13 cellular contexts compared by ENCODE assay signal in the genomic region with DNA sequence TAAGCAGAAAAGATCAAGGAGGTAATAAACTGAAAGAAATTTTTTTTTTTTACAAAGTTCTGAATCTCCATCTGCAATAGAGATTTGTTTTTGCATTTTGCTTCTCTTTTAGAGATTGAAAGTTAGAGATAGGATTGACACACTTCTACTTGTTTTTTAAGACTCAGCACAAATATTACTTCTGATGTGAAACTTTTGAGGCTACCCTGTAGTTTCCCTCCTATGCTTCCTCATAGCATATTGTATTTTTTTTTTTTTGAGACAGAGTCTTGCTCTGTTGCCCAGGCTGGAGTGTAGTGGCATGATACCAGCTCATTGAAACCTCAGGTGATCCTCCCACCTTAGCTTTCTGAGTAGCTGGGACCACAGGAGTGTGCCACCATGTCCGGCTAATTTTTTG. TPM values are rescaled to one million over a fixed set of nuclear protein-coding genes. Genes with fewer than 3 reads are reported as not detected.
DNase-seq lines count a peak whose midpoint lies in the region; ATAC-seq lines count a peak whose summit lies in the region.
"Had no signal": no experiment of that assay in that cellular context is flagged by ENCODE, and none has a peak within 500 bp of the region (broad histone marks: within the 10 kb centered on the region; RNA-seq: fewer than 3 reads in every experiment).

No MANE protein-coding gene starts in this region.

- H3K9me3 Mint-ChIP-seq in activated CD4-positive, alpha-beta T cell treated with anti-CD3 and anti-CD28 coated beads for 36 hours (ENCODE audit: low read depth), result no peaks in the 10 kb centered on the region
- no peaks in the 10 kb centered on the region for H3K9me3 Mint-ChIP-seq in T-helper 2 cell treated with Interferon-gamma antibody and Interleukin-4, amounts not matched to agents 5 μg/mL and 100 μg/mL, for 36 hours
- no peaks in the 10 kb centered on the region for H3K9me3 Mint-ChIP-seq in stimulated activated naive B cell treated with anti-CD40 and anti-IgM and Interleukin-4, amounts not matched to agents 10 μg/mL and 1 μg/mL and 100 μg/mL, for 72 hours

- peak; percentile 72 for ATAC-seq in activated CD4-positive, alpha-beta T cell treated with anti-CD3 and anti-CD28 coated beads for 36 hours
- peak; percentile 63 for ATAC-seq in HG02798 (IDR thresholded peaks at IDR 0.05; ENCODE audit: poor library complexity, unreplicated experiment)
- ATAC-seq in stimulated activated naive B cell treated with anti-CD40 and anti-IgM and Interleukin-4, amounts not matched to agents 10 μg/mL and 1 μg/mL and 100 μg/mL, for 72 hours (replicated peaks), result peak; percentile 89 to 93
- ATAC-seq: gastrocnemius medialis had no signal

- intact Hi-C loops in activated CD4-positive, alpha-beta T cell treated with anti-CD3 and anti-CD28 coated beads for 36 hours (cut with DNase I, micrococcal nuclease), result no loop called here

- peak overlapping the region; percentile 93 for H3K27ac Mint-ChIP-seq in activated CD4-positive, alpha-beta T cell treated with anti-CD3 and anti-CD28 coated beads for 36 hours
- H3K27ac Mint-ChIP-seq in T-helper 2 cell treated with Interferon-gamma antibody and Interleukin-4, amounts not matched to agents 5 μg/mL and 100 μg/mL, for 36 hours, result peak overlapping the region; percentile 94
- peak overlapping the region; percentile 84 for H3K27ac Mint-ChIP-seq in stimulated activated naive B cell treated with anti-CD40 and anti-IgM and Interleukin-4, amounts not matched to agents 10 μg/mL and 1 μg/mL and 100 μg/mL, for 72 hours

- POLR2A ChIA-PET in activated CD4-positive, alpha-beta T cell treated with anti-CD3 and anti-CD28 coated beads for 36 hours (lab: Charles Lee), result no interaction called here

- H3K4me1 Mint-ChIP-seq in activated CD4-positive, alpha-beta T cell treated with anti-CD3 and anti-CD28 coated beads for 36 hours, result peaks cover 12% of the 10 kb centered on the region
- H3K4me1 Mint-ChIP-seq in T-helper 2 cell treated with Interferon-gamma antibody and Interleukin-4, amounts not matched to agents 5 μg/mL and 100 μg/mL, for 36 hours (ENCODE audit: low read depth), result peaks cover 14% of the 10 kb centered on the region
- H3K4me1 Mint-ChIP-seq in stimulated activated naive B cell treated with anti-CD40 and anti-IgM and Interleukin-4, amounts not matched to agents 10 μg/mL and 1 μg/mL and 100 μg/mL, for 72 hours, result peaks cover 6 to 13% of the 10 kb centered on the region in 2 donors

- no peaks in the 10 kb centered on the region for H3K36me3 Mint-ChIP-seq in activated CD4-positive, alpha-beta T cell treated with anti-CD3 and anti-CD28 coated beads for 36 hours (ENCODE audit: low read depth)
- H3K36me3 Mint-ChIP-seq in T-helper 2 cell treated with Interferon-gamma antibody and Interleukin-4, amounts not matched to agents 5 μg/mL and 100 μg/mL, for 36 hours (ENCODE audit: low read depth), result peaks cover 1% of the 10 kb centered on the region
- no peaks in the 10 kb centered on the region for H3K36me3 Mint-ChIP-seq in stimulated activated naive B cell treated with anti-CD40 and anti-IgM and Interleukin-4, amounts not matched to agents 10 μg/mL and 1 μg/mL and 100 μg/mL, for 72 hours

- CTCF ChIA-PET in activated CD4-positive, alpha-beta T cell treated with anti-CD3 and anti-CD28 coated beads for 36 hours (lab: Charles Lee), result no interaction called here

- H3K4me3 Mint-ChIP-seq in activated CD4-positive, alpha-beta T cell treated with anti-CD3 and anti-CD28 coated beads for 36 hours, result no peak overlapping the region
- H3K4me3 Mint-ChIP-seq in T-helper 2 cell treated with Interferon-gamma antibody and Interleukin-4, amounts not matched to agents 5 μg/mL and 100 μg/mL, for 36 hours, result peak overlapping the region; percentile 84
- H3K4me3 Mint-ChIP-seq in stimulated activated naive B cell treated with anti-CD40 and anti-IgM and Interleukin-4, amounts not matched to agents 10 μg/mL and 1 μg/mL and 100 μg/mL, for 72 hours, result no peak overlapping the region

- no peaks in the 10 kb centered on the region for H3K27me3 Mint-ChIP-seq in activated CD4-positive, alpha-beta T cell treated with anti-CD3 and anti-CD28 coated beads for 36 hours
- H3K27me3 Mint-ChIP-seq in T-helper 2 cell treated with Interferon-gamma antibody and Interleukin-4, amounts not matched to agents 5 μg/mL and 100 μg/mL, for 36 hours (ENCODE audit: low read depth), result no peaks in the 10 kb centered on the region
- no peaks in the 10 kb centered on the region for H3K27me3 Mint-ChIP-seq in stimulated activated naive B cell treated with anti-CD40 and anti-IgM and Interleukin-4, amounts not matched to agents 10 μg/mL and 1 μg/mL and 100 μg/mL, for 72 hours

- no peak for DNase-seq in activated CD4-positive, alpha-beta T cell treated with anti-CD3 and anti-CD28 coated beads for 36 hours
- no peak for DNase-seq in activated CD4-positive, alpha-beta T cell treated with anti-CD3 and anti-CD28 coated beads for 4 hours
- no peak for DNase-seq in T-helper 2 cell treated with Interferon-gamma antibody and Interleukin-4, amounts not matched to agents 5 μg/mL and 100 μg/mL, for 36 hours (ENCODE audit: low spot score)
- no peak for DNase-seq in stimulated activated naive B cell treated with anti-CD40 and anti-IgM and Interleukin-4, amounts not matched to agents 10 μg/mL and 1 μg/mL and 100 μg/mL, for 72 hours
- DNase-seq in NCI-H1048 (lab: John Stamatoyannopoulos, UW), result no peak
- no peak for DNase-seq in stimulated activated CD4-positive, alpha-beta T cell treated with anti-CD3 and anti-CD28 coated beads, Interleukin-2, amount 100 ng/mL, for 24 hours
- DNase-seq in NCI-H146 (lab: John Stamatoyannopoulos, UW), result no peak
- DNase-seq: activated CD4-positive, alpha-beta T cell treated with anti-CD3 and anti-CD28 coated beads for 48 hours; gastrocnemius medialis; mammary epithelial cell; NCI-H1092 treated with DMSO at 0.1 percent for 48 hours; thyroid gland had no signal

RNA-seq across cellular contexts. Expression of a gene that starts 32.1 kb away (rescaled TPM):
- total RNA-seq in activated CD4-positive, alpha-beta T cell treated with anti-CD3 and anti-CD28 coated beads for 36 hours, result 10 to 100 TPM in 1 of 2 experiments, 1 to 10 TPM in 1; 8.6 to 10.4 TPM
